In genomic region chrX:1359477-1359873, GRCh38 we compare ENCODE assay signal across 26 cellular contexts.
A peak's percentile ranks its signal among the peaks of the same experiment; 100 is the strongest.
DNase-seq lines count a peak whose midpoint lies in the region; ATAC-seq and TF ChIP-seq lines count a peak whose summit lies in the region.
"Had no signal": no experiment of that assay in that cellular context is flagged by ENCODE, and none has a peak within 500 bp of the region (broad histone marks: within the 10 kb centered on the region; RNA-seq: fewer than 3 reads in every experiment).

No MANE protein-coding gene starts in this region.

- 0 out of 3 replicates have a peak, but pooled peaks have one; percentile 22 for ATAC-seq in DND-41 (ENCODE audit: insufficient read depth, low read depth)
- ATAC-seq in central memory CD8-positive, alpha-beta T cell (replicated peaks; ENCODE audit: extremely low read depth, poor library complexity, severe bottlenecking): no peak
- ATAC-seq in stimulated activated effector memory CD8-positive, alpha-beta T cell treated with anti-CD3 and anti-CD28 coated beads, Interleukin-12 subunit alpha, Interleukin-12 subunit beta, amount 100 ng/mL, for 72 hours: peak; percentile 28
- ATAC-seq: PC-3 had no signal

- H2AFZ ChIP-seq in DND-41 (ENCODE audit: low read depth, low read length): no peak overlapping the region
- H2AFZ ChIP-seq: GM23248 had no signal

- H3K4me3 Mint-ChIP-seq in activated naive CD4-positive, alpha-beta T cell treated with anti-CD3 and anti-CD28 coated beads, Interleukin-2, amount 50 U/mL, for 24 hours: no peak overlapping the region
- H3K4me3 Mint-ChIP-seq in activated naive CD4-positive, alpha-beta T cell treated with anti-CD3 and anti-CD28 coated beads, Interleukin-2, amount 10 ng/mL, durations not matched to agents 7 days and 5 days: no peak overlapping the region
- H3K4me3 Mint-ChIP-seq in central memory CD8-positive, alpha-beta T cell: no peak overlapping the region
- no peak overlapping the region for H3K4me3 Mint-ChIP-seq in stimulated activated effector memory CD8-positive, alpha-beta T cell treated with anti-CD3 and anti-CD28 coated beads, Interleukin-12 subunit alpha, Interleukin-12 subunit beta, amount 100 ng/mL, for 72 hours
- H3K4me3 Mint-ChIP-seq: CD8-positive, alpha-beta memory T cell had no signal

- no peaks in the 10 kb centered on the region for H3K79me2 ChIP-seq in DND-41 (ENCODE audit: insufficient read depth, low read length)

- H4K20me1 ChIP-seq in DND-41 (ENCODE audit: insufficient read depth, low read length): no peaks in the 10 kb centered on the region

- no peak for TF ChIP-seq CTCF in DND-41 (IDR thresholded peaks at IDR 0.05; ENCODE audit: borderline replicate concordance, extremely low read depth, low read length, poor library complexity, severe bottlenecking)

- H3K4me1 ChIP-seq in DND-41 (ENCODE audit: insufficient read depth, low read length): no peaks in the 10 kb centered on the region

- no peak for DNase-seq in activated naive CD4-positive, alpha-beta T cell treated with anti-CD3 and anti-CD28 coated beads, Interleukin-2, amount 10 ng/mL, durations not matched to agents 7 days and 5 days
- DNase-seq in DND-41: no peak
- DNase-seq in central memory CD8-positive, alpha-beta T cell (ENCODE audit: low spot score in 2 of 2): no peak
- no peak for DNase-seq in stimulated activated effector memory CD8-positive, alpha-beta T cell treated with anti-CD3 and anti-CD28 coated beads, Interleukin-12 subunit alpha, Interleukin-12 subunit beta, amount 100 ng/mL, for 72 hours (ENCODE audit: low spot score in 2 of 2)
- DNase-seq in NCI-H2171 (lab: John Stamatoyannopoulos, UW): no peak
- no peak for DNase-seq in hippocampal formation (lab: John Stamatoyannopoulos, UW)
- DNase-seq in HuH-7.5 (ENCODE audit: low spot score): no peak
- DNase-seq: AML-193; CD8-positive, alpha-beta memory T cell; DMS 273 treated with DMSO at 0.1 percent for 48 hours; DMS79; GF-D8; GM23248; KBM-7; NCI-H1105 treated with DMSO at 0.1 percent for 48 hours; NCI-H146; NCI-H1930; NCI-H2107; NCI-H446 treated with DMSO at 0.1 percent for 48 hours; NCI-H526; NCI-H82; NK-92 treated with Interleukin-12 subunit alpha and Interleukin-12 subunit beta, amount 100 ng/mL, for 24 hours; PC-3; SK-N-SH had no signal

- H3K9me3 ChIP-seq in DND-41 (ENCODE audit: insufficient read depth, low read length, severe bottlenecking): no peaks in the 10 kb centered on the region
- H3K9me3 ChIP-seq: SK-N-SH had no signal

- H3K36me3 Mint-ChIP-seq in activated naive CD4-positive, alpha-beta T cell treated with anti-CD3 and anti-CD28 coated beads, Interleukin-2, amount 50 U/mL, for 24 hours: peaks cover 18% of the 10 kb centered on the region
- H3K36me3 Mint-ChIP-seq in activated naive CD4-positive, alpha-beta T cell treated with anti-CD3 and anti-CD28 coated beads, Interleukin-2, amount 10 ng/mL, durations not matched to agents 7 days and 5 days: peaks cover 24% of the 10 kb centered on the region
- peaks cover 20% of the 10 kb centered on the region for H3K36me3 Mint-ChIP-seq in central memory CD8-positive, alpha-beta T cell (ENCODE audit: insufficient read depth)
- peaks cover 13% of the 10 kb centered on the region for H3K36me3 Mint-ChIP-seq in stimulated activated effector memory CD8-positive, alpha-beta T cell treated with anti-CD3 and anti-CD28 coated beads, Interleukin-12 subunit alpha, Interleukin-12 subunit beta, amount 100 ng/mL, for 72 hours

- H3K4me1 Mint-ChIP-seq in activated naive CD4-positive, alpha-beta T cell treated with anti-CD3 and anti-CD28 coated beads, Interleukin-2, amount 50 U/mL, for 24 hours: no peaks in the 10 kb centered on the region
- H3K4me1 Mint-ChIP-seq in activated naive CD4-positive, alpha-beta T cell treated with anti-CD3 and anti-CD28 coated beads, Interleukin-2, amount 10 ng/mL, durations not matched to agents 7 days and 5 days: peaks cover 8% of the 10 kb centered on the region
- H3K4me1 Mint-ChIP-seq in central memory CD8-positive, alpha-beta T cell: no peaks in the 10 kb centered on the region
- H3K4me1 Mint-ChIP-seq in stimulated activated effector memory CD8-positive, alpha-beta T cell treated with anti-CD3 and anti-CD28 coated beads, Interleukin-12 subunit alpha, Interleukin-12 subunit beta, amount 100 ng/mL, for 72 hours: peaks cover 10% of the 10 kb centered on the region

- H3K9ac ChIP-seq in DND-41 (ENCODE audit: low read depth, low read length): no peak overlapping the region
- H3K9ac ChIP-seq: BLaER1 treated with 17β-estradiol and CSF1 and Interleukin-3, amounts not matched to agents 10 nM and 100 nM; GM23248; SK-N-SH had no signal

- H3K27ac ChIP-seq in DND-41 (ENCODE audit: low read length): no peak overlapping the region
- H3K27ac ChIP-seq: BLaER1 treated with 17β-estradiol and CSF1 and Interleukin-3, amounts not matched to agents 10 nM and 100 nM; GM23248 had no signal

- no peaks in the 10 kb centered on the region for H3K27me3 Mint-ChIP-seq in activated naive CD4-positive, alpha-beta T cell treated with anti-CD3 and anti-CD28 coated beads, Interleukin-2, amount 50 U/mL, for 24 hours
- H3K27me3 Mint-ChIP-seq in activated naive CD4-positive, alpha-beta T cell treated with anti-CD3 and anti-CD28 coated beads, Interleukin-2, amount 10 ng/mL, durations not matched to agents 7 days and 5 days: no peaks in the 10 kb centered on the region
- H3K27me3 Mint-ChIP-seq in central memory CD8-positive, alpha-beta T cell: no peaks in the 10 kb centered on the region

- peak overlapping the region; percentile 80 for H3K27ac Mint-ChIP-seq in activated naive CD4-positive, alpha-beta T cell treated with anti-CD3 and anti-CD28 coated beads, Interleukin-2, amount 50 U/mL, for 24 hours
- H3K27ac Mint-ChIP-seq in activated naive CD4-positive, alpha-beta T cell treated with anti-CD3 and anti-CD28 coated beads, Interleukin-2, amount 10 ng/mL, durations not matched to agents 7 days and 5 days: no peak overlapping the region
- H3K27ac Mint-ChIP-seq in central memory CD8-positive, alpha-beta T cell (ENCODE audit: low read depth): peak overlapping the region; percentile 50
- peak overlapping the region; percentile 36 for H3K27ac Mint-ChIP-seq in stimulated activated effector memory CD8-positive, alpha-beta T cell treated with anti-CD3 and anti-CD28 coated beads, Interleukin-12 subunit alpha, Interleukin-12 subunit beta, amount 100 ng/mL, for 72 hours

- H3K36me3 ChIP-seq in DND-41 (ENCODE audit: insufficient read depth, low read length): no peaks in the 10 kb centered on the region

- H3K27me3 ChIP-seq in DND-41 (ENCODE audit: insufficient read depth, low read length, poor library complexity): no peaks in the 10 kb centered on the region
- H3K27me3 ChIP-seq: BLaER1 treated with 17β-estradiol and CSF1 and Interleukin-3, amounts not matched to agents 10 nM and 100 nM had no signal

- H3K9me3 Mint-ChIP-seq in activated naive CD4-positive, alpha-beta T cell treated with anti-CD3 and anti-CD28 coated beads, Interleukin-2, amount 50 U/mL, for 24 hours: no peaks in the 10 kb centered on the region
- peaks cover 9% of the 10 kb centered on the region for H3K9me3 Mint-ChIP-seq in activated naive CD4-positive, alpha-beta T cell treated with anti-CD3 and anti-CD28 coated beads, Interleukin-2, amount 10 ng/mL, durations not matched to agents 7 days and 5 days
- no peaks in the 10 kb centered on the region for H3K9me3 Mint-ChIP-seq in central memory CD8-positive, alpha-beta T cell
- H3K9me3 Mint-ChIP-seq in stimulated activated effector memory CD8-positive, alpha-beta T cell treated with anti-CD3 and anti-CD28 coated beads, Interleukin-12 subunit alpha, Interleukin-12 subunit beta, amount 100 ng/mL, for 72 hours: no peaks in the 10 kb centered on the region

- no peak overlapping the region for H3K4me3 ChIP-seq in DND-41 (ENCODE audit: low read depth in 1 of 2, low read length in 2 of 2)
- H3K4me3 ChIP-seq: BLaER1 treated with 17β-estradiol and CSF1 and Interleukin-3, amounts not matched to agents 10 nM and 100 nM; GM23248 had no signal

- CTCF ChIA-PET in activated naive CD4-positive, alpha-beta T cell treated with anti-CD3 and anti-CD28 coated beads, Interleukin-2, amount 10 ng/mL, durations not matched to agents 7 days and 5 days (lab: Charles Lee): no interaction called here

- H3K4me2 ChIP-seq in DND-41 (ENCODE audit: insufficient read depth, low read length): no peak overlapping the region
- H3K4me2 ChIP-seq: BLaER1 treated with 17β-estradiol and CSF1 and Interleukin-3, amounts not matched to agents 10 nM and 100 nM; SK-N-SH had no signal
